ENCODE assay signal across 21 cellular contexts in the genomic region with DNA sequence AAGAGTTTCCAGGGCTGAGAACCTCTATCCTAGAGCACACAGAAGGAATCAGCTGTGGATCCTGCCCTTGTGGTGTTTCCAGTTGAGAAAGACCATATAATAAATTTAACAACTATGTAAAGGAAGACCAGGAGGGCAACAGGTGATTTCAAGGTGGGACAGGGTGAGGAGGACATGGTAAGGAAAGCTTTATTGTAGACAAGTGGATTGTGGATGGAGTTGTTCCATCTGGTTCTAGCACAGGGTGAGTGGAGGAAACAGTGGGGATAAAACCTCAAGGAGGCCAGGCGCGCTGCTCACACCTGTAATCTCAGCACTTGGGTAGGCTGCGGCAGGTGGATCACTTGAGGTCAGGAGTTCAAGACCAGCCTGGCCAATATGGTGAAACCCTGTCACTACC. TPM values are rescaled to one million over a fixed set of nuclear protein-coding genes. Genes with fewer than 3 reads are reported as not detected.
DNase-seq lines count a peak whose midpoint lies in the region; TF ChIP-seq lines count a peak whose summit lies in the region.
"Had no signal": no experiment of that assay in that cellular context is flagged by ENCODE, and none has a peak within 500 bp of the region (broad histone marks: within the 10 kb centered on the region; RNA-seq: fewer than 3 reads in every experiment).

No MANE protein-coding gene starts in this region.

- CTCF ChIA-PET in activated naive CD4-positive, alpha-beta T cell treated with anti-CD3 and anti-CD28 coated beads, Interleukin-2, amount 10 ng/mL, durations not matched to agents 7 days and 5 days (lab: Charles Lee), result interaction anchor here (0.7 to 1.3 kb wide), 2 partner anchors 19 to 24 kb away, joined by 3 to 5 read pairs; no protein-coding TSS in a partner anchor

- H3K36me3 ChIP-seq in suprapubic skin (peaks cover 16% of the 10 kb centered on the region), WERI-Rb-1 (no peaks in the 10 kb centered on the region)

- no peaks in the 10 kb centered on the region for H3K27me3 Mint-ChIP-seq in activated naive CD4-positive, alpha-beta T cell treated with anti-CD3 and anti-CD28 coated beads, Interleukin-2, amount 10 ng/mL, durations not matched to agents 7 days and 5 days
- H3K27me3 Mint-ChIP-seq in HFFc6 (ENCODE audit: insufficient read depth), result peaks cover 2% of the 10 kb centered on the region
- H3K27me3 Mint-ChIP-seq: brain; CD4-positive, CD25-positive, alpha-beta regulatory T cell; effector memory CD8-positive, alpha-beta T cell had no signal

- no peaks in the 10 kb centered on the region for H3K9me3 Mint-ChIP-seq in activated naive CD4-positive, alpha-beta T cell treated with anti-CD3 and anti-CD28 coated beads, Interleukin-2, amount 10 ng/mL, durations not matched to agents 7 days and 5 days
- no peaks in the 10 kb centered on the region for H3K9me3 Mint-ChIP-seq in HFFc6
- H3K9me3 Mint-ChIP-seq: CD4-positive, CD25-positive, alpha-beta regulatory T cell; effector memory CD8-positive, alpha-beta T cell had no signal

- H3K4me3 ChIP-seq in suprapubic skin (no peak overlapping the region), WERI-Rb-1 (ENCODE audit: low read depth, low read length) (no peak overlapping the region)
- H3K4me3 ChIP-seq: lower lobe of right lung, smooth muscle cell had no signal

- peak overlapping the region; percentile 78 for H3K27ac ChIP-seq in VCaP
- H3K27ac ChIP-seq in epithelial cell of prostate, result peak overlapping the region; percentile 94
- H3K27ac ChIP-seq in suprapubic skin, result peak overlapping the region; percentile 14
- no peak overlapping the region for H3K27ac ChIP-seq in WERI-Rb-1
- H3K27ac ChIP-seq: lower lobe of right lung had no signal

- 94% methylated on average over 3 of the region's 3 CpGs for WGBS in suprapubic skin

- TF ChIP-seq EP300 in suprapubic skin (IDR thresholded peaks at IDR 0.05), result no peak

- no peak for TF ChIP-seq POLR2A in suprapubic skin (IDR thresholded peaks at IDR 0.05)

- H3K4me3 Mint-ChIP-seq in activated naive CD4-positive, alpha-beta T cell treated with anti-CD3 and anti-CD28 coated beads, Interleukin-2, amount 10 ng/mL, durations not matched to agents 7 days and 5 days, result no peak overlapping the region
- no peak overlapping the region for H3K4me3 Mint-ChIP-seq in HFFc6
- H3K4me3 Mint-ChIP-seq: brain; CD4-positive, CD25-positive, alpha-beta regulatory T cell; effector memory CD8-positive, alpha-beta T cell had no signal

- TF ChIP-seq CTCF in VCaP (conservative IDR thresholded peaks at IDR 0.05) (no peak), suprapubic skin (IDR thresholded peaks at IDR 0.05) (no peak), WERI-Rb-1 (IDR thresholded peaks at IDR 0.05; ENCODE audit: low read depth, low read length) (no peak), HFFc6 (IDR thresholded peaks at IDR 0.05) (no peak)

- peak overlapping the region; percentile 33 for H3K27ac Mint-ChIP-seq in activated naive CD4-positive, alpha-beta T cell treated with anti-CD3 and anti-CD28 coated beads, Interleukin-2, amount 10 ng/mL, durations not matched to agents 7 days and 5 days
- H3K27ac Mint-ChIP-seq in HFFc6, result no peak overlapping the region

- peaks cover 48% of the 10 kb centered on the region for H3K4me1 Mint-ChIP-seq in activated naive CD4-positive, alpha-beta T cell treated with anti-CD3 and anti-CD28 coated beads, Interleukin-2, amount 10 ng/mL, durations not matched to agents 7 days and 5 days
- H3K4me1 Mint-ChIP-seq in HFFc6 (ENCODE audit: low read depth), result peaks cover 61% of the 10 kb centered on the region

- DNase-seq in activated naive CD4-positive, alpha-beta T cell treated with anti-CD3 and anti-CD28 coated beads, Interleukin-2, amount 10 ng/mL, durations not matched to agents 7 days and 5 days, result no peak
- no peak for DNase-seq in activated naive CD4-positive, alpha-beta T cell (lab: John Stamatoyannopoulos, UW)
- DNase-seq in epithelial cell of prostate (ENCODE audit: low read depth, low spot score) (no peak), suprapubic skin (ENCODE audit: low spot score in 2 of 2) (no peak), WERI-Rb-1 (no peak), NCI-H146 (lab: John Stamatoyannopoulos, UW) (no peak), HFFc6 (no peak)
- DNase-seq: activated CD4-positive, alpha-beta T cell treated with anti-CD3 and anti-CD28 coated beads, Interleukin-2, amount 50 U/mL, for 1 hour; CD4-positive, CD25-positive, alpha-beta regulatory T cell; DMS 273 treated with DMSO at 0.1 percent for 48 hours; effector memory CD8-positive, alpha-beta T cell; GOT3; lower lobe of right lung; NCI-H1105; NCI-H2081; SIG-M5; stimulated activated CD4-positive, alpha-beta T cell treated with anti-CD3 and anti-CD28 coated beads, Interleukin-4, amount 100 ng/mL, for 24 hours had no signal

- H3K36me3 Mint-ChIP-seq in activated naive CD4-positive, alpha-beta T cell treated with anti-CD3 and anti-CD28 coated beads, Interleukin-2, amount 10 ng/mL, durations not matched to agents 7 days and 5 days, result peaks cover 42% of the 10 kb centered on the region
- peaks cover 22% of the 10 kb centered on the region; the same call in 1 of the 2 replicates for H3K36me3 Mint-ChIP-seq in HFFc6 (ENCODE audit: low read depth)

- H3K9me3 ChIP-seq in suprapubic skin, result no peaks in the 10 kb centered on the region
- peaks cover under 1% of the 10 kb centered on the region for H3K9me3 ChIP-seq in WERI-Rb-1 (ENCODE audit: severe bottlenecking)
- H3K9me3 ChIP-seq: lower lobe of right lung had no signal

- H3K4me1 ChIP-seq in suprapubic skin, result peaks cover 47% of the 10 kb centered on the region

- H3K27me3 ChIP-seq in suprapubic skin (no peaks in the 10 kb centered on the region), WERI-Rb-1 (ENCODE audit: insufficient read depth, low read depth, severe bottlenecking) (peaks cover 90% of the 10 kb centered on the region)

RNA-seq across cellular contexts. Expression of gene SIAH2, which starts 17.1 kb away (rescaled TPM):
- 10 to 100 TPM; 49.5 to 95.7 (median 81.3) TPM for total RNA-seq in suprapubic skin
- 10 to 100 TPM; 14.6 to 18.2 (median 15.9) TPM for total RNA-seq in HFFc6 (2021; fragmentation: NEBNext Ultra II Directional; extraction: Animal tissue kit (Norgen Biotek cat#: 25700))

RNA-seq across cellular contexts. Expression of gene ERICH6, which starts 42.1 kb away (rescaled TPM):
- under 1 TPM in 1 of 4 donors, not detected in 3; 0.68 TPM for total RNA-seq in suprapubic skin
- total RNA-seq in HFFc6 (2021; fragmentation: NEBNext Ultra II Directional; extraction: Animal tissue kit (Norgen Biotek cat#: 25700)), result under 1 TPM in 1 of 6 experiments, not detected in 5; 0.30 TPM
- total RNA-seq: CD4-positive, CD25-positive, alpha-beta regulatory T cell; kidney epithelial cell; lower lobe of right lung; smooth muscle cell had no signal
